9 cellular contexts compared by ENCODE assay signal in the genomic region with DNA sequence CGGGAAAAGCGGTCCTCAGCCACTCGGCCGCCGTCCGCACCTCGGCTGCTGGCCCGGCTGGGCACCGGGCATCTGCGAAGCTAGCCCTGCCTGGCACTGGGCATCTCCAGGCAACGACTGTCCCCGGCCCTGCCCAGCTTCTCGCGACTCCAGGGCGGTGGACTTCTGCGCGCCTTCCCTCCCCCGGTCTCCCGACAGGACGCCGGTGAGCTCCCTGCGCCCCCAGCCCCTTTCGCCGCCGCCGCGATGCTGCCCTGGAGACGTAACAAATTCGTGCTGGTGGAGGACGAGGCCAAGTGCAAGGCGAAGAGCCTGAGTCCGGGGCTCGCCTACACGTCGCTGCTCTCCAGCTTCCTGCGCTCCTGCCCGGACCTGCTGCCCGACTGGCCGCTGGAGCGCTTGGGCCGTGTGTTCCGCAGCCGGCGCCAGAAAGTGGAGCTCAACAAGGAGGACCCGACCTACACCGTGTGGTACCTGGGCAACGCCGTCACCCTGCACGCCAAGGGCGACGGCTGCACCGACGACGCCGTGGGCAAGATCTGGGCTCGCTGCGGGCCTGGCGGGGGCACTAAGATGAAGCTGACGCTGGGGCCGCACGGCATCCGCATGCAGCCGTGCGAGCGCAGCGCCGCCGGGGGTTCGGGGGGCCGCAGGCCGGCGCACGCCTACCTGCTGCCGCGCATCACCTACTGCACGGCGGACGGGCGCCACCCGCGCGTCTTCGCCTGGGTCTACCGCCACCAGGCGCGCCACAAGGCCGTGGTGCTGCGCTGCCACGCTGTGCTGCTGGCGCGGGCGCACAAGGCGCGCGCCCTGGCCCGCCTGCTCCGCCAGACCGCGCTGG. TPM values are rescaled to one million over a fixed set of nuclear protein-coding genes. Genes with fewer than 3 reads are reported as not detected.
DNase-seq lines count a peak whose midpoint lies in the region; TF ChIP-seq lines count a peak whose summit lies in the region.
"Had no signal": no experiment of that assay in that cellular context is flagged by ENCODE, and none has a peak within 500 bp of the region (broad histone marks: within the 10 kb centered on the region; RNA-seq: fewer than 3 reads in every experiment).

No MANE protein-coding gene starts in this region.

- H4K20me1 ChIP-seq in PC-9 (ENCODE audit: insufficient read depth) = no peaks in the 10 kb centered on the region

- no peak overlapping the region for H3K4me2 ChIP-seq in PC-9

- CTCF ChIA-PET in PC-9 (lab: Charles Lee) = no interaction called here

- intact Hi-C loops in PC-9 (cut with micrococcal nuclease; ENCODE audit: unreplicated experiment) = no loop called here

- H3K4me3 Mint-ChIP-seq in glutamatergic neuron (ENCODE audit: unreplicated experiment) (peak overlapping the region; percentile 71), progenitor cell of endocrine pancreas (ENCODE audit: low read depth) (peak overlapping the region; percentile 40), immature natural killer cell (no peak overlapping the region)

- H3K9me3 ChIP-seq in SJCRH30 (replicated peaks) (no peaks in the 10 kb centered on the region), PC-9 (ENCODE audit: insufficient read depth, low read depth) (no peaks in the 10 kb centered on the region)

- H2AFZ ChIP-seq in PC-9 = no peak overlapping the region

- H3K9me3 Mint-ChIP-seq in glutamatergic neuron (ENCODE audit: unreplicated experiment) (no peaks in the 10 kb centered on the region), progenitor cell of endocrine pancreas (ENCODE audit: low read depth) (no peaks in the 10 kb centered on the region), immature natural killer cell (no peaks in the 10 kb centered on the region)
- H3K9me3 Mint-ChIP-seq: activated T-cell treated with anti-CD3 and anti-CD28 coated beads, Interleukin-2, amount 50 U/mL, for 72 hours had no signal

- H3K4me3 ChIP-seq in SJCRH30 = peak overlapping the region; percentile 51
- H3K4me3 ChIP-seq in PC-9 = no peak overlapping the region

- no peak overlapping the region for H3K27ac ChIP-seq in SJCRH30
- no peak overlapping the region for H3K27ac ChIP-seq in PC-9

- BruUV-seq in PC-9 (replicated peaks; lab: Mats Ljungman, UMichigan) = no TSS peak

- no peaks in the 10 kb centered on the region for H3K36me3 ChIP-seq in SJCRH30
- no peaks in the 10 kb centered on the region for H3K36me3 ChIP-seq in PC-9 (ENCODE audit: low read depth)

- no peaks in the 10 kb centered on the region for H3F3A ChIP-seq in PC-9 (ENCODE audit: insufficient read depth, low read depth)

- H3K36me3 Mint-ChIP-seq in glutamatergic neuron (ENCODE audit: unreplicated experiment) (no peaks in the 10 kb centered on the region), progenitor cell of endocrine pancreas (ENCODE audit: insufficient read depth) (no peaks in the 10 kb centered on the region), immature natural killer cell (no peaks in the 10 kb centered on the region)

- no peaks in the 10 kb centered on the region; the same call in 1 of the 2 replicates for H3K9me2 ChIP-seq in PC-9 (ENCODE audit: insufficient read depth)

- H3K27me3 ChIP-seq in SJCRH30 (peaks cover 3% of the 10 kb centered on the region; the same call in 1 of the 2 replicates), PC-9 (ENCODE audit: insufficient read depth, low read depth) (no peaks in the 10 kb centered on the region)

- TF ChIP-seq CTCF in glutamatergic neuron (IDR thresholded peaks at IDR 0.05; ENCODE audit: partially characterized antibody, unreplicated experiment) (no peak), progenitor cell of endocrine pancreas (IDR thresholded peaks at IDR 0.05; ENCODE audit: unreplicated experiment) (no peak), PC-9 (conservative IDR thresholded peaks at IDR 0.05) (no peak)

- H3K27ac Mint-ChIP-seq in glutamatergic neuron (ENCODE audit: unreplicated experiment) (no peak overlapping the region), progenitor cell of endocrine pancreas (no peak overlapping the region), immature natural killer cell (no peak overlapping the region)
- H3K27ac Mint-ChIP-seq: activated T-cell treated with anti-CD3 and anti-CD28 coated beads, Interleukin-2, amount 50 U/mL, for 72 hours had no signal

- no peaks in the 10 kb centered on the region for H3K4me1 Mint-ChIP-seq in glutamatergic neuron (ENCODE audit: low read depth, unreplicated experiment)
- H3K4me1 Mint-ChIP-seq in progenitor cell of endocrine pancreas (ENCODE audit: low read depth) = peaks cover 7% of the 10 kb centered on the region
- no peaks in the 10 kb centered on the region for H3K4me1 Mint-ChIP-seq in immature natural killer cell

- H3K27me3 Mint-ChIP-seq in glutamatergic neuron (ENCODE audit: unreplicated experiment) (peaks cover 14% of the 10 kb centered on the region), progenitor cell of endocrine pancreas (peaks cover 28% of the 10 kb centered on the region), immature natural killer cell (ENCODE audit: low read depth in 3 of 3) (peaks cover 6 to 17% (median 7%) of the 10 kb centered on the region in 3 donors)

- POLR2A ChIA-PET in PC-9 (lab: Charles Lee; ENCODE audit: unreplicated experiment) = no interaction called here

- DNase-seq in GM03348 (ENCODE audit: low spot score) = peak; percentile 30
- DNase-seq in SJCRH30 = no peak
- peak; percentile 42 for DNase-seq in glutamatergic neuron
- no peak for DNase-seq in progenitor cell of endocrine pancreas (ENCODE audit: low spot score, unreplicated experiment)
- no peak for DNase-seq in effector CD4-positive, alpha-beta T cell
- DNase-seq in immature natural killer cell = no peak
- DNase-seq in RKO (ENCODE audit: low spot score) = no peak
- no peak for DNase-seq in PC-9

- H3K79me2 ChIP-seq in PC-9 (ENCODE audit: low read depth) = no peaks in the 10 kb centered on the region

- no peaks in the 10 kb centered on the region for H3K4me1 ChIP-seq in SJCRH30
- no peaks in the 10 kb centered on the region for H3K4me1 ChIP-seq in PC-9 (replicated peaks; ENCODE audit: insufficient read depth)

RNA-seq across cellular contexts. Expression of a gene that starts 0.6 kb away (rescaled TPM):
- 0.25 and 0.73 TPM in 2 replicates for total RNA-seq in SJCRH30 (2014; rRNA removed; shearing (Covaris generic))
- not detected for total RNA-seq in glutamatergic neuron (ENCODE audit: unreplicated experiment)
- total RNA-seq in progenitor cell of endocrine pancreas = 0.10 and 0.16 TPM in 2 replicates
- not detected for polyA plus RNA-seq in immature natural killer cell
- not detected in 2 replicates for total RNA-seq in PC-9 (2021)
- total RNA-seq: activated T-cell treated with anti-CD3 and anti-CD28 coated beads, Interleukin-2, amount 50 U/mL, for 72 hours had no signal

RNA-seq across cellular contexts. Expression of a gene that starts 35.9 kb away (rescaled TPM):
- total RNA-seq in SJCRH30 (2014; rRNA removed; shearing (Covaris generic)) = not detected in 2 replicates
- total RNA-seq in glutamatergic neuron (ENCODE audit: unreplicated experiment) (not detected), progenitor cell of endocrine pancreas (not detected in 2 replicates), PC-9 (2021) (41.9 and 56.6 TPM in 2 replicates)
- under 1 TPM in 1 of 3 donors, not detected in 2; 0.30 TPM for polyA plus RNA-seq in immature natural killer cell
- total RNA-seq: activated T-cell treated with anti-CD3 and anti-CD28 coated beads, Interleukin-2, amount 50 U/mL, for 72 hours had no signal

RNA-seq across cellular contexts. Expression of a gene that starts 45.0 kb away (rescaled TPM):
- total RNA-seq in SJCRH30 (2014; rRNA removed; shearing (Covaris generic)) = 26.7 and 28.8 TPM in 2 replicates
- total RNA-seq in glutamatergic neuron (ENCODE audit: unreplicated experiment) (32.4 TPM), progenitor cell of endocrine pancreas (23.2 and 25.1 TPM in 2 replicates), PC-9 (2021) (21.9 and 22.8 TPM in 2 replicates)
- polyA plus RNA-seq in immature natural killer cell = 10 to 100 TPM; 35.1 to 52.1 (median 49.2) TPM

Comparison
In these comparisons a context has a peak if more than half of its experiments do, and no peak if none do; other contexts are left out.
1. DNase-seq: peak in GM03348 (single experiment) and glutamatergic neuron (single experiment); none in SJCRH30 (0 of 2), progenitor cell of endocrine pancreas (single experiment), effector CD4-positive, alpha-beta T cell (single experiment), immature natural killer cell (0 of 3), RKO (single experiment) and PC-9 (0 of 2).
2. H3K4me3 Mint-ChIP-seq: peak in glutamatergic neuron (single experiment) and progenitor cell of endocrine pancreas (single experiment); none in immature natural killer cell (0 of 5).
3. RNA of a gene that starts 35.9 kb away (total RNA-seq): 41.9 to 56.6 TPM in PC-9; not detected in SJCRH30, not detected in glutamatergic neuron (single experiment) and not detected in progenitor cell of endocrine pancreas; every median in the first group is over 10 times any median in the second.